In the genomic region with DNA sequence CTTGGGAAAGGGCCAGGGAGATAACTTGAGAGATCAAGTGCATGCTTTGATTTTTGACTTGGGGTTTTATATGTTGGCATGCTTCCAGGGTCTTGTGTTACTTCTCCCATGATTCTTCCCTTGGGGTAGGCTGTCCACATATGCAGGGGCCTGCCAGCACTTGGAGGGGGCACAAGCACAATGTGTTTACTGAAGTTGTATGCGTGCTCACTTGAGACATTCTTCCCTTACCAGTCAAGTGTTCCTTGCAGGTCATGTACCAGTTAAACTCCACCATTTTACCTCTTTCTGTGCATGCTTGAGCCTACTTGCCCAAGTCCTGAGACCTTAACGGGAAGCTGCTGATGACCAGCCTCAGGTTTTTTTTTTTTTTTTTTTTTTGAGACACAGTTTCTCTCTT, we compare ENCODE assay signal across 27 cellular contexts.
"Had no signal": no experiment of that assay in that cellular context is flagged by ENCODE, and none has a peak within 500 bp of the region (broad histone marks: within the 10 kb centered on the region; RNA-seq: fewer than 3 reads in every experiment).

No MANE protein-coding gene starts in this region.

- H3K4me3 Mint-ChIP-seq: stimulated activated effector memory CD8-positive, alpha-beta T cell treated with anti-CD3 and anti-CD28 coated beads, Interleukin-12 subunit alpha, Interleukin-12 subunit beta, amount 100 ng/mL, for 72 hours; stimulated activated memory B cell treated with anti-CD40 and anti-IgM and Interleukin-4, amounts not matched to agents 10 μg/mL and 1 μg/mL and 100 μg/mL, for 72 hours; stimulated activated naive B cell treated with anti-CD40 and anti-IgM and Interleukin-4, amounts not matched to agents 10 μg/mL and 1 μg/mL and 100 μg/mL, for 72 hours; stimulated activated naive CD8-positive, alpha-beta T cell treated with anti-CD3 and anti-CD28 coated beads, Interleukin-15, amount 100 ng/mL, for 72 hours; stimulated activated naive CD8-positive, alpha-beta T cell treated with anti-CD3 and anti-CD28 coated beads, Interleukin-15, Interleukin-2, amounts not matched to agents 100 ng/mL and 50 ng/mL, for 24 hours; type B pancreatic cell had no signal

- H3K9me3 ChIP-seq: suprapubic skin, testis, thoracic aorta, thyroid gland, tibial nerve, upper lobe of left lung, upper lobe of right lung, uterus, vagina had no signal

- H3K36me3 Mint-ChIP-seq: stimulated activated effector memory CD8-positive, alpha-beta T cell treated with anti-CD3 and anti-CD28 coated beads, Interleukin-12 subunit alpha, Interleukin-12 subunit beta, amount 100 ng/mL, for 72 hours; stimulated activated memory B cell treated with anti-CD40 and anti-IgM and Interleukin-4, amounts not matched to agents 10 μg/mL and 1 μg/mL and 100 μg/mL, for 72 hours; stimulated activated naive B cell treated with anti-CD40 and anti-IgM and Interleukin-4, amounts not matched to agents 10 μg/mL and 1 μg/mL and 100 μg/mL, for 72 hours; type B pancreatic cell had no signal

- ATAC-seq: stimulated activated effector memory CD8-positive, alpha-beta T cell treated with anti-CD3 and anti-CD28 coated beads, Interleukin-12 subunit alpha, Interleukin-12 subunit beta, amount 100 ng/mL, for 72 hours; stimulated activated memory B cell treated with anti-CD40 and anti-IgM and Interleukin-4, amounts not matched to agents 10 μg/mL and 1 μg/mL and 100 μg/mL, for 72 hours; stimulated activated naive B cell treated with anti-CD40 and anti-IgM and Interleukin-4, amounts not matched to agents 10 μg/mL and 1 μg/mL and 100 μg/mL, for 72 hours; stimulated activated naive CD8-positive, alpha-beta T cell treated with anti-CD3 and anti-CD28 coated beads, Interleukin-15, amount 100 ng/mL, for 72 hours; stimulated activated naive CD8-positive, alpha-beta T cell treated with anti-CD3 and anti-CD28 coated beads, Interleukin-15, Interleukin-2, amounts not matched to agents 100 U/mL and 50 U/mL, for 24 hours; upper lobe of right lung had no signal

- H3K4me3 ChIP-seq: stomach, suprapubic skin, testis, thoracic aorta, thyroid gland, tibial nerve, transverse colon, upper lobe of left lung, upper lobe of right lung, uterus, vagina had no signal

- H3K27me3 ChIP-seq: stomach, suprapubic skin, testis, thyroid gland, tibial nerve, transverse colon, upper lobe of left lung, upper lobe of right lung, uterus, vagina had no signal

- H3K4me1 Mint-ChIP-seq: stimulated activated effector memory CD8-positive, alpha-beta T cell treated with anti-CD3 and anti-CD28 coated beads, Interleukin-12 subunit alpha, Interleukin-12 subunit beta, amount 100 ng/mL, for 72 hours; stimulated activated memory B cell treated with anti-CD40 and anti-IgM and Interleukin-4, amounts not matched to agents 10 μg/mL and 1 μg/mL and 100 μg/mL, for 72 hours; stimulated activated naive B cell treated with anti-CD40 and anti-IgM and Interleukin-4, amounts not matched to agents 10 μg/mL and 1 μg/mL and 100 μg/mL, for 72 hours; stimulated activated naive CD8-positive, alpha-beta T cell treated with anti-CD3 and anti-CD28 coated beads, Interleukin-15, amount 100 ng/mL, for 72 hours had no signal

- H3K27me3 Mint-ChIP-seq: stimulated activated memory B cell treated with anti-CD40 and anti-IgM and Interleukin-4, amounts not matched to agents 10 μg/mL and 1 μg/mL and 100 μg/mL, for 72 hours; stimulated activated naive B cell treated with anti-CD40 and anti-IgM and Interleukin-4, amounts not matched to agents 10 μg/mL and 1 μg/mL and 100 μg/mL, for 72 hours; stimulated activated naive CD8-positive, alpha-beta T cell treated with anti-CD3 and anti-CD28 coated beads, Interleukin-15, amount 100 ng/mL, for 72 hours; stimulated activated naive CD8-positive, alpha-beta T cell treated with anti-CD3 and anti-CD28 coated beads, Interleukin-15, Interleukin-2, amounts not matched to agents 100 ng/mL and 50 ng/mL, for 24 hours; type B pancreatic cell had no signal

- H3K36me3 ChIP-seq: stomach, suprapubic skin, thoracic aorta, thyroid gland, tibial nerve, transverse colon, upper lobe of left lung, upper lobe of right lung, uterus, vagina had no signal

- H3K9me3 Mint-ChIP-seq: type B pancreatic cell had no signal

- H3K27ac ChIP-seq: stomach, suprapubic skin, testis, thoracic aorta, thyroid gland, tibial nerve, transverse colon, upper lobe of left lung, upper lobe of right lung, uterus, vagina had no signal

- DNase-seq: stimulated activated CD4-positive, alpha-beta T cell treated with anti-CD3 and anti-CD28 coated beads, Interleukin-2, amount 100 ng/mL, for 48 hours; stimulated activated CD4-positive, alpha-beta T cell treated with anti-CD3 and anti-CD28 coated beads, Interleukin-4, amount 100 ng/mL, for 1 hour; stimulated activated CD4-positive, alpha-beta T cell treated with anti-CD3 and anti-CD28 coated beads, Interleukin-4, amount 100 ng/mL, for 24 hours; stimulated activated CD4-positive, alpha-beta T cell treated with anti-CD3 and anti-CD28 coated beads, Interleukin-4, amount 100 ng/mL, for 4 hours; stimulated activated CD8-positive, alpha-beta memory T cell treated with anti-CD3 and anti-CD28 coated beads, Interleukin-4, amount 100 ng/mL, for 48 hours; stimulated activated naive B cell treated with anti-CD40 and anti-IgM and Interleukin-4, amounts not matched to agents 10 μg/mL and 1 μg/mL and 100 μg/mL, for 72 hours; stimulated activated naive CD4-positive, alpha-beta T cell; stimulated activated naive CD4-positive, alpha-beta T cell treated with Interleukin-2 at 50 U/mL for 16 hours; stimulated activated naive CD8-positive, alpha-beta T cell treated with anti-CD3 and anti-CD28 coated beads, Interleukin-15, amount 100 ng/mL, for 72 hours; stimulated activated naive CD8-positive, alpha-beta T cell treated with anti-CD3 and anti-CD28 coated beads, Interleukin-15, Interleukin-2, amounts not matched to agents 100 U/mL and 50 U/mL, for 24 hours; stomach; substantia nigra; testis; thyroid gland; transverse colon; trophoblast cell; upper lobe of right lung; uterus had no signal

- H3K27ac Mint-ChIP-seq: stimulated activated effector memory CD8-positive, alpha-beta T cell treated with anti-CD3 and anti-CD28 coated beads, Interleukin-12 subunit alpha, Interleukin-12 subunit beta, amount 100 ng/mL, for 72 hours; stimulated activated memory B cell treated with anti-CD40 and anti-IgM and Interleukin-4, amounts not matched to agents 10 μg/mL and 1 μg/mL and 100 μg/mL, for 72 hours; stimulated activated naive B cell treated with anti-CD40 and anti-IgM and Interleukin-4, amounts not matched to agents 10 μg/mL and 1 μg/mL and 100 μg/mL, for 72 hours; stimulated activated naive CD8-positive, alpha-beta T cell treated with anti-CD3 and anti-CD28 coated beads, Interleukin-15, amount 100 ng/mL, for 72 hours; stimulated activated naive CD8-positive, alpha-beta T cell treated with anti-CD3 and anti-CD28 coated beads, Interleukin-15, Interleukin-2, amounts not matched to agents 100 ng/mL and 50 ng/mL, for 24 hours; type B pancreatic cell had no signal

- H3K4me1 ChIP-seq: stomach, suprapubic skin, testis, thyroid gland, tibial nerve, transverse colon, upper lobe of left lung, upper lobe of right lung, uterus, vagina had no signal
